ENCODE assay signal across 37 cellular contexts in genomic region chr16:55686671-55687070, GRCh38. TPM values are rescaled to one million over a fixed set of nuclear protein-coding genes. Genes with fewer than 3 reads are reported as not detected.
"Had no signal": no experiment of that assay in that cellular context is flagged by ENCODE, and none has a peak within 500 bp of the region (broad histone marks: within the 10 kb centered on the region; RNA-seq: fewer than 3 reads in every experiment).

No MANE protein-coding gene starts in this region.

- H3K4me3 ChIP-seq: adrenal gland, ascending aorta, body of pancreas, breast epithelium, cardiac muscle cell had no signal

- FAIRE-seq: astrocyte, bronchial epithelial cell had no signal

- H3K9me3 ChIP-seq: ascending aorta had no signal

- H3K36me3 ChIP-seq: adrenal gland, ascending aorta, brain microvascular endothelial cell, breast epithelium, cardiac muscle cell had no signal

- ATAC-seq: activated naive CD4-positive, alpha-beta T cell treated with anti-CD3 and anti-CD28 coated beads, Interleukin-2, amount 50 U/mL, for 72 hours; activated naive CD8-positive, alpha-beta T cell treated with anti-CD3 and anti-CD28 coated beads, Interleukin-2, amount 50 U/mL, for 24 hours; activated T-cell treated with anti-CD3 and anti-CD28 coated beads, Interleukin-2, amount 50 U/mL, for 4 hours; activated T-cell treated with anti-CD3 and anti-CD28 coated beads, Interleukin-2, amount 50 U/mL, for 72 hours; activated T-helper 17 cell treated with anti-CD3 and anti-CD28 coated beads, Interleukin-2, amount 50 U/mL, for 72 hours; body of pancreas had no signal

- H3K4me1 ChIP-seq: adrenal gland, ascending aorta, body of pancreas, breast epithelium had no signal

- DNase-seq: activated effector memory CD4-positive, alpha-beta T cell treated with anti-CD3 and anti-CD28 coated beads, Interleukin-2, amount 50 U/mL, for 16 hours; activated effector memory CD4-positive, alpha-beta T cell treated with Interleukin-2 at 50 U/mL for 16 hours; activated gamma-delta T cell; activated gamma-delta T cell treated with Interleukin-2 at 50 U/mL for 16 hours; activated naive CD4-positive, alpha-beta T cell; activated naive CD4-positive, alpha-beta T cell treated with anti-CD3 and anti-CD28 coated beads for 36 hours; activated naive CD4-positive, alpha-beta T cell treated with anti-CD3 and anti-CD28 coated beads, Interleukin-2, amount 10 ng/mL, durations not matched to agents 7 days and 5 days; activated naive CD4-positive, alpha-beta T cell treated with anti-CD3 and anti-CD28 coated beads, Interleukin-2, amount 50 U/mL, for 16 hours; activated naive CD4-positive, alpha-beta T cell treated with Interleukin-2 at 50 U/mL for 16 hours; activated naive CD8-positive, alpha-beta T cell treated with anti-CD3 and anti-CD28 coated beads for 36 hours; activated naive CD8-positive, alpha-beta T cell treated with anti-CD3 and anti-CD28 coated beads, Interleukin-2, amount 10 ng/mL, durations not matched to agents 7 days and 5 days; activated naive CD8-positive, alpha-beta T cell treated with anti-CD3 and anti-CD28 coated beads, Interleukin-2, amount 50 U/mL, for 24 hours; activated T-cell treated with anti-CD3 and anti-CD28 coated beads, Interleukin-2, amount 50 U/mL, for 24 hours; activated T-cell treated with anti-CD3 and anti-CD28 coated beads, Interleukin-2, amount 50 U/mL, for 4 hours; activated T-cell treated with anti-CD3 and anti-CD28 coated beads, Interleukin-2, amount 50 U/mL, for 48 hours; activated T-cell treated with anti-CD3 and anti-CD28 coated beads, Interleukin-2, amount 50 U/mL, for 72 hours; adrenal gland; amniotic stem cell; amygdala; anterior cingulate cortex; aorta; body of pancreas; brain microvascular endothelial cell; caudate nucleus; central memory CD4-positive, alpha-beta T cell; cerebellar nuclear complex had no signal

- H3K27me3 ChIP-seq: adrenal gland, ascending aorta, body of pancreas, brain microvascular endothelial cell, breast epithelium had no signal

- H3K27ac ChIP-seq: adrenal gland, ascending aorta, body of pancreas, brain microvascular endothelial cell, breast epithelium, cardiac muscle cell had no signal

RNA-seq across cellular contexts. Expression of gene SLC6A2, which starts 30.9 kb away (rescaled TPM):
- total RNA-seq: activated naive CD4-positive, alpha-beta T cell treated with anti-CD3 and anti-CD28 coated beads for 36 hours; activated naive CD4-positive, alpha-beta T cell treated with anti-CD3 and anti-CD28 coated beads, Interleukin-2, amount 50 U/mL, for 72 hours; activated naive CD8-positive, alpha-beta T cell treated with anti-CD3 and anti-CD28 coated beads for 36 hours; activated naive CD8-positive, alpha-beta T cell treated with anti-CD3 and anti-CD28 coated beads, Interleukin-2, amount 10 ng/mL, durations not matched to agents 7 days and 5 days; activated T-cell treated with anti-CD3 and anti-CD28 coated beads, Interleukin-2, amount 50 U/mL, for 4 hours; activated T-cell treated with anti-CD3 and anti-CD28 coated beads, Interleukin-2, amount 50 U/mL, for 72 hours; activated T-helper 1 cell treated with anti-CD3 and anti-CD28 coated beads, Interleukin-12 subunit alpha, Interleukin-12 subunit beta, Interleukin-2, Interleukin-4 antibody, amounts not matched to agents 30 ng/mL and 10 ng/mL and 1 ng/mL, durations not matched to agents 14 hours and 24 hours and 36 hours; activated T-helper 17 cell treated with anti-CD3 and anti-CD28 coated beads, Interleukin-2, amount 50 U/mL, for 72 hours; activated T-helper 2 cell treated with anti-CD3 and anti-CD28 coated beads, Interferon-gamma antibody, Interleukin-2, Interleukin-4, amounts not matched to agents 10 μg/mL and 5 μg/mL and 100 μg/mL, durations not matched to agents 14 hours and 24 hours and 36 hours; ascending aorta; astrocyte; body of pancreas; cardiac septum; chondrocyte had no signal
